In the genomic region with DNA sequence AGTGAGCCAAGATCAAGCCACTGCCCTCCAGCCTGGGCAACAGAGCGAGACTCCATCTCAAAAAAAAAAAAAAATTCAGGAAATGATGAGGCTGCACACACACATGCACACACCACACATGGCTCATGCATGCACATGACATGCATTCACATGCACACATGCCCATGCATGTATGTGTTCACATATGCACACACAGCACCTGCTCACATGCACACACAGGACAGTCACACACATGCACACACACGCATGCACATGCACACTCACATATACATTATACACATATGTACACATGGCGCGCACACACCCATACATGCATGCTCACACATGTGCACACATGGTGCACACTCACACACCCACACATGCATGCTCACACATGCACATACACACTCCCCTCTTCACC, we compare ENCODE assay signal across 32 cellular contexts. TPM values are rescaled to one million over a fixed set of nuclear protein-coding genes. Genes with fewer than 3 reads are reported as not detected.
"Had no signal": no experiment of that assay in that cellular context is flagged by ENCODE, and none has a peak within 500 bp of the region (broad histone marks: within the 10 kb centered on the region; RNA-seq: fewer than 3 reads in every experiment).

No MANE protein-coding gene starts in this region.

- H3K36me3 ChIP-seq: esophagus muscularis mucosa, heart left ventricle, left lung, ovary, upper lobe of left lung had no signal

- H3K27me3 Mint-ChIP-seq: activated CD8-positive, alpha-beta T cell treated with anti-CD3 and anti-CD28 coated beads for 36 hours; natural killer cell treated with Interleukin-12 subunit alpha and Interleukin-12 subunit beta and Interleukin-15 and Interleukin-18, amount 100 ng/mL, for 72 hours; progenitor cell of endocrine pancreas had no signal

- H3K36me3 Mint-ChIP-seq: activated naive CD4-positive, alpha-beta T cell treated with anti-CD3 and anti-CD28 coated beads, Interleukin-2, amount 50 U/mL, for 24 hours; natural killer cell treated with Interleukin-12 subunit alpha and Interleukin-12 subunit beta and Interleukin-15 and Interleukin-18, amount 100 ng/mL, for 72 hours had no signal

- DNase-seq: activated B cell treated with CpG ODN at 0.5 μM for 24 hours; activated CD4-positive, alpha-beta T cell treated with anti-CD3 and anti-CD28 coated beads, Interleukin-2, amount 50 U/mL, for 1 hour; activated CD8-positive, alpha-beta T cell treated with anti-CD3 and anti-CD28 coated beads for 36 hours; activated naive CD8-positive, alpha-beta T cell treated with anti-CD3 and anti-CD28 coated beads, Interleukin-2, amount 50 U/mL, for 24 hours; activated T-cell treated with anti-CD3 and anti-CD28 coated beads, Interleukin-2, amount 50 U/mL, for 4 hours; amygdala; dermis blood vessel endothelial cell; effector CD4-positive, alpha-beta T cell; foreskin keratinocyte; heart left ventricle; kidney glomerular epithelial cell; left lung; mucosa of descending colon; ovary; stimulated activated CD4-positive, alpha-beta T cell treated with anti-CD3 and anti-CD28 coated beads, Interleukin-12 subunit alpha, Interleukin-12 subunit beta, amount 100 ng/mL, for 4 hours; stimulated activated CD4-positive, alpha-beta T cell treated with anti-CD3 and anti-CD28 coated beads, Interleukin-4, amount 100 ng/mL, for 1 hour; stimulated activated naive CD8-positive, alpha-beta T cell treated with anti-CD3 and anti-CD28 coated beads, Interleukin-15, Interleukin-2, amounts not matched to agents 100 U/mL and 50 U/mL, for 24 hours; T1000; testis; upper lobe of left lung had no signal

- H3K27me3 ChIP-seq: esophagus muscularis mucosa, foreskin keratinocyte, heart left ventricle, left lung, ovary, testis, upper lobe of left lung had no signal

- H3K4me3 ChIP-seq: esophagus muscularis mucosa, heart left ventricle, left lung, lung, mucosa of descending colon, ovary, skin epidermis, testis, upper lobe of left lung had no signal

- FAIRE-seq: bronchial epithelial cell, colon had no signal

- H3K4me1 Mint-ChIP-seq: activated B cell treated with CpG ODN at 0.5 μM for 24 hours; activated naive CD4-positive, alpha-beta T cell treated with anti-CD3 and anti-CD28 coated beads, Interleukin-2, amount 50 U/mL, for 24 hours; activated naive CD8-positive, alpha-beta T cell treated with anti-CD3 and anti-CD28 coated beads, Interleukin-2, amount 50 U/mL, for 24 hours; central memory CD8-positive, alpha-beta T cell had no signal

- ATAC-seq: activated CD8-positive, alpha-beta T cell treated with anti-CD3 and anti-CD28 coated beads for 36 hours; activated naive CD8-positive, alpha-beta T cell treated with anti-CD3 and anti-CD28 coated beads, Interleukin-2, amount 50 U/mL, for 24 hours; activated T-cell treated with anti-CD3 and anti-CD28 coated beads, Interleukin-2, amount 50 U/mL, for 4 hours; foreskin keratinocyte; heart left ventricle; left lung; mucosa of descending colon; natural killer cell treated with Interleukin-12 subunit alpha and Interleukin-12 subunit beta and Interleukin-15 and Interleukin-18, amount 100 ng/mL, for 72 hours; sciatic nerve; stimulated activated naive CD8-positive, alpha-beta T cell treated with anti-CD3 and anti-CD28 coated beads, Interleukin-15, Interleukin-2, amounts not matched to agents 100 U/mL and 50 U/mL, for 24 hours had no signal

- H3K9me3 Mint-ChIP-seq: activated B cell treated with CpG ODN at 0.5 μM for 24 hours; activated CD8-positive, alpha-beta T cell treated with anti-CD3 and anti-CD28 coated beads for 36 hours; activated naive CD4-positive, alpha-beta T cell treated with anti-CD3 and anti-CD28 coated beads, Interleukin-2, amount 50 U/mL, for 24 hours; activated naive CD8-positive, alpha-beta T cell treated with anti-CD3 and anti-CD28 coated beads, Interleukin-2, amount 50 U/mL, for 24 hours; activated T-cell treated with anti-CD3 and anti-CD28 coated beads, Interleukin-2, amount 50 U/mL, for 4 hours; activated T-helper 2 cell treated with anti-CD3 and anti-CD28 coated beads, Interferon-gamma antibody, Interleukin-2, Interleukin-4, amounts not matched to agents 10 μg/mL and 5 μg/mL and 100 μg/mL, durations not matched to agents 14 hours and 24 hours and 36 hours; central memory CD8-positive, alpha-beta T cell; natural killer cell treated with Interleukin-12 subunit alpha and Interleukin-12 subunit beta and Interleukin-15 and Interleukin-18, amount 100 ng/mL, for 72 hours; T-helper 1 cell treated with Interleukin-12 subunit alpha and Interleukin-12 subunit beta and Interleukin-4 antibody, amounts not matched to agents 30 μg/mL and 1 μg/mL, for 36 hours had no signal

- H3K9me3 ChIP-seq: esophagus muscularis mucosa, heart left ventricle, left lung, mucosa of descending colon, ovary, testis, upper lobe of left lung had no signal

- H3K27ac Mint-ChIP-seq: activated B cell treated with CpG ODN at 0.5 μM for 24 hours; activated CD8-positive, alpha-beta T cell treated with anti-CD3 and anti-CD28 coated beads for 36 hours; activated naive CD4-positive, alpha-beta T cell treated with anti-CD3 and anti-CD28 coated beads, Interleukin-2, amount 50 U/mL, for 24 hours; activated naive CD8-positive, alpha-beta T cell treated with anti-CD3 and anti-CD28 coated beads, Interleukin-2, amount 50 U/mL, for 24 hours; activated T-helper 2 cell treated with anti-CD3 and anti-CD28 coated beads, Interferon-gamma antibody, Interleukin-2, Interleukin-4, amounts not matched to agents 10 μg/mL and 5 μg/mL and 100 μg/mL, durations not matched to agents 14 hours and 24 hours and 36 hours; natural killer cell treated with Interleukin-12 subunit alpha and Interleukin-12 subunit beta and Interleukin-15 and Interleukin-18, amount 100 ng/mL, for 72 hours; T-helper 1 cell treated with Interleukin-12 subunit alpha and Interleukin-12 subunit beta and Interleukin-4 antibody, amounts not matched to agents 30 μg/mL and 1 μg/mL, for 36 hours had no signal

- H3K4me3 Mint-ChIP-seq: activated B cell treated with CpG ODN at 0.5 μM for 24 hours; activated CD8-positive, alpha-beta T cell treated with anti-CD3 and anti-CD28 coated beads for 36 hours; activated naive CD4-positive, alpha-beta T cell treated with anti-CD3 and anti-CD28 coated beads, Interleukin-2, amount 50 U/mL, for 24 hours; activated naive CD8-positive, alpha-beta T cell treated with anti-CD3 and anti-CD28 coated beads, Interleukin-2, amount 50 U/mL, for 24 hours; activated T-cell treated with anti-CD3 and anti-CD28 coated beads, Interleukin-2, amount 50 U/mL, for 4 hours; central memory CD8-positive, alpha-beta T cell; natural killer cell treated with Interleukin-12 subunit alpha and Interleukin-12 subunit beta and Interleukin-15 and Interleukin-18, amount 100 ng/mL, for 72 hours; T-helper 1 cell treated with Interleukin-12 subunit alpha and Interleukin-12 subunit beta and Interleukin-4 antibody, amounts not matched to agents 30 μg/mL and 1 μg/mL, for 36 hours had no signal

- H3K27ac ChIP-seq: esophagus muscularis mucosa, foreskin keratinocyte, left lung, ovary, skin epidermis, testis, upper lobe of left lung had no signal

- H3K4me1 ChIP-seq: left lung, testis, upper lobe of left lung had no signal

RNA-seq across cellular contexts. Expression of gene RIPOR3, which starts 22.5 kb away (rescaled TPM):
- total RNA-seq: activated B cell treated with CpG ODN at 0.5 μM for 24 hours; activated CD8-positive, alpha-beta T cell treated with anti-CD3 and anti-CD28 coated beads for 36 hours; activated T-helper 2 cell treated with anti-CD3 and anti-CD28 coated beads, Interferon-gamma antibody, Interleukin-2, Interleukin-4, amounts not matched to agents 10 μg/mL and 5 μg/mL and 100 μg/mL, durations not matched to agents 14 hours and 24 hours and 36 hours; natural killer cell treated with Interleukin-12 subunit alpha and Interleukin-12 subunit beta and Interleukin-15 and Interleukin-18, amount 100 ng/mL, for 72 hours had no signal
